In genomic region chr12:12336049-12336411, GRCh38 we compare ENCODE assay signal across 14 cellular contexts. TPM values are rescaled to one million over a fixed set of nuclear protein-coding genes. Genes with fewer than 3 reads are reported as not detected.
DNase-seq lines count a peak whose midpoint lies in the region; ATAC-seq and TF ChIP-seq lines count a peak whose summit lies in the region.
"Had no signal": no experiment of that assay in that cellular context is flagged by ENCODE, and none has a peak within 500 bp of the region (broad histone marks: within the 10 kb centered on the region; RNA-seq: fewer than 3 reads in every experiment).

No MANE protein-coding gene starts in this region.

- H3K4me1 ChIP-seq in upper lobe of left lung, result peaks cover 25 to 45% (median 32%) of the 10 kb centered on the region in 4 donors

- no peak overlapping the region for H3K27ac Mint-ChIP-seq in natural killer cell
- H3K27ac Mint-ChIP-seq: activated CD8-positive, alpha-beta memory T cell treated with anti-CD3 and anti-CD28 coated beads, Interleukin-2, amount 10 ng/mL, durations not matched to agents 7 days and 5 days had no signal

- H3K27me3 Mint-ChIP-seq in natural killer cell (ENCODE audit: low read depth in 2 of 2), result peaks cover 16 to 24% of the 10 kb centered on the region in 2 donors

- no peak for ATAC-seq in activated CD4-positive, CD25-positive, alpha-beta regulatory T cell treated with anti-CD3 and anti-CD28 coated beads, Interleukin-2, amount 50 U/mL, for 24 hours
- peak; percentile 43 for ATAC-seq in HG03378 (IDR thresholded peaks at IDR 0.05; ENCODE audit: unreplicated experiment)
- peak; percentile 29 to 73 for ATAC-seq in upper lobe of left lung (ENCODE audit: low FRiP score in 2 of 2)
- ATAC-seq in natural killer cell, result no peak
- no peak for ATAC-seq in HG03097 (IDR thresholded peaks at IDR 0.05; ENCODE audit: low FRiP score, unreplicated experiment)
- ATAC-seq: A549; activated CD8-positive, alpha-beta memory T cell treated with anti-CD3 and anti-CD28 coated beads, Interleukin-2, amount 10 ng/mL, durations not matched to agents 7 days and 5 days had no signal

- H3K9me3 ChIP-seq in upper lobe of left lung, result no peaks in the 10 kb centered on the region
- H3K9me3 ChIP-seq: A549, spleen had no signal

- intact Hi-C loops in natural killer cell (cut with micrococcal nuclease), result loop anchor here (10.0 kb wide), 1 partner anchor 251 kb away; no protein-coding TSS in a partner anchor

- H3K36me3 ChIP-seq in upper lobe of left lung, result peaks cover 0 to 8% (median 0%) of the 10 kb centered on the region in 4 donors

- no peak overlapping the region for H3K4me3 ChIP-seq in upper lobe of left lung
- H3K4me3 ChIP-seq: A549, spleen had no signal

- H3K9me3 Mint-ChIP-seq in natural killer cell, result no peaks in the 10 kb centered on the region

- 60 to 69% methylated on average over 5 of the region's 5 CpGs for WGBS in upper lobe of left lung, 2 donors

- H3K36me3 Mint-ChIP-seq in natural killer cell, result no peaks in the 10 kb centered on the region
- H3K36me3 Mint-ChIP-seq: activated CD8-positive, alpha-beta memory T cell treated with anti-CD3 and anti-CD28 coated beads, Interleukin-2, amount 10 ng/mL, durations not matched to agents 7 days and 5 days had no signal

- H3K27ac ChIP-seq in upper lobe of left lung, result no peak overlapping the region
- H3K27ac ChIP-seq: A549 had no signal

- DNase-seq in activated CD4-positive, CD25-positive, alpha-beta regulatory T cell treated with anti-CD3 and anti-CD28 coated beads, Interleukin-2, amount 50 U/mL, for 72 hours, result peak; percentile 20
- peak; percentile 62 for DNase-seq in dermis blood vessel endothelial cell
- DNase-seq in upper lobe of left lung, result peak in 1 of 2 donors; percentile 71
- DNase-seq in NCI-H1092 (lab: John Stamatoyannopoulos, UW), result no peak
- no peak for DNase-seq in natural killer cell
- DNase-seq: activated CD8-positive, alpha-beta memory T cell treated with anti-CD3 and anti-CD28 coated beads, Interleukin-2, amount 10 ng/mL, durations not matched to agents 7 days and 5 days; anterior cingulate cortex; DMS153; NCI-H1694 treated with DMSO at 0.1 percent for 48 hours had no signal

- no peak overlapping the region for H3K4me3 Mint-ChIP-seq in natural killer cell
- H3K4me3 Mint-ChIP-seq: activated CD8-positive, alpha-beta memory T cell treated with anti-CD3 and anti-CD28 coated beads, Interleukin-2, amount 10 ng/mL, durations not matched to agents 7 days and 5 days had no signal

- TF ChIP-seq EP300 in upper lobe of left lung (IDR thresholded peaks at IDR 0.05), result no peak

- no peak for TF ChIP-seq CTCF in upper lobe of left lung (IDR thresholded peaks at IDR 0.05)
- no peak for TF ChIP-seq CTCF in natural killer cell (IDR thresholded peaks at IDR 0.05)

- TF ChIP-seq POLR2A in upper lobe of left lung (IDR thresholded peaks at IDR 0.05), result no peak

- peaks cover 20 to 25% of the 10 kb centered on the region in 2 donors for H3K4me1 Mint-ChIP-seq in natural killer cell

- H3K27me3 ChIP-seq in upper lobe of left lung, result no peaks in the 10 kb centered on the region
- H3K27me3 ChIP-seq: spleen had no signal

RNA-seq across cellular contexts. Expression of gene MANSC1, which starts 14.0 kb away (rescaled TPM):
- total RNA-seq in dermis blood vessel endothelial cell (6.8 and 14.8 TPM in 2 replicates), upper lobe of left lung (10 to 100 TPM in 4 of 6 donors, 1 to 10 TPM in 2; 2.1 to 25.2 (median 14.0) TPM), natural killer cell (under 1 TPM; 0.05 to 0.63 (median 0.25) TPM)

RNA-seq across cellular contexts. Expression of gene BORCS5, which starts 20.8 kb away (rescaled TPM):
- 2.9 and 7.6 TPM in 2 replicates for total RNA-seq in dermis blood vessel endothelial cell
- 100 to 1,000 TPM in 1 of 6 donors, 10 to 100 TPM in 2, 1 to 10 TPM in 3; 7.3 to 105 (median 10.7) TPM for total RNA-seq in upper lobe of left lung
- 10 to 100 TPM; 28.5 to 32.8 (median 29.2) TPM for total RNA-seq in natural killer cell

Comparison
In these comparisons a context has a peak if more than half of its experiments do, and no peak if none do; other contexts are left out.
1. DNase-seq: peak in activated CD4-positive, CD25-positive, alpha-beta regulatory T cell treated with anti-CD3 and anti-CD28 coated beads, Interleukin-2, amount 50 U/mL, for 72 hours (single experiment) and dermis blood vessel endothelial cell (single experiment); none in NCI-H1092 (single experiment) and natural killer cell (single experiment).
2. ATAC-seq: peak in HG03378 (single experiment) and upper lobe of left lung (2 of 2); none in activated CD4-positive, CD25-positive, alpha-beta regulatory T cell treated with anti-CD3 and anti-CD28 coated beads, Interleukin-2, amount 50 U/mL, for 24 hours (0 of 2), natural killer cell (0 of 3) and HG03097 (single experiment).